ENCODE assay signal across 17 cellular contexts in genomic region chr11:66204412-66204811, GRCh38. TPM values are rescaled to one million over a fixed set of nuclear protein-coding genes. Genes with fewer than 3 reads are reported as not detected.
DNase-seq lines count a peak whose midpoint lies in the region; ATAC-seq and TF ChIP-seq lines count a peak whose summit lies in the region.
"Had no signal": no experiment of that assay in that cellular context is flagged by ENCODE, and none has a peak within 500 bp of the region (broad histone marks: within the 10 kb centered on the region; RNA-seq: fewer than 3 reads in every experiment).

No MANE protein-coding gene starts in this region.

- peak overlapping the region in 2 of 3 donors; percentile 13 to 76 for H3K27ac Mint-ChIP-seq in CD4-positive, CD25-positive, alpha-beta regulatory T cell
- no peak overlapping the region for H3K27ac Mint-ChIP-seq in WTC11

- no peak for TF ChIP-seq EP300 in SK-N-SH (IDR thresholded peaks at IDR 0.05; ENCODE audit: borderline replicate concordance in 1 of 2, low read depth in 1 of 2, low read length in 1 of 2)

- H3K4me2 ChIP-seq in SK-N-SH = no peak overlapping the region

- peaks cover 21% of the 10 kb centered on the region; the same call in 1 of the 2 replicates for H3K79me2 ChIP-seq in SK-N-SH (ENCODE audit: insufficient read depth)

- peaks cover 20% of the 10 kb centered on the region for H3F3A ChIP-seq in SK-N-SH (replicated peaks; ENCODE audit: insufficient read depth)

- no peaks in the 10 kb centered on the region for H4K20me1 ChIP-seq in SK-N-SH (ENCODE audit: insufficient read depth)

- CTCF ChIA-PET in SK-N-SH (lab: Yijun Ruan, JAX) (interaction anchor here (1.7 kb wide), 1 partner anchor 18 kb away, joined by 5 read pairs; no protein-coding TSS in a partner anchor), WTC11 (lab: Charles Lee) (no interaction called here)

- peaks cover 26% of the 10 kb centered on the region for H3K36me3 Mint-ChIP-seq in CD4-positive, CD25-positive, alpha-beta regulatory T cell
- H3K36me3 Mint-ChIP-seq in WTC11 = peaks cover 17% of the 10 kb centered on the region

- ATAC-seq in SK-N-SH treated with all-trans-retinoic acid at 6 μM for 48 hours = no peak
- no peak for ATAC-seq in CD4-positive, CD25-positive, alpha-beta regulatory T cell (ENCODE audit: low read depth in 2 of 2)
- no peak for ATAC-seq in WTC11
- ATAC-seq in GM21737 (IDR thresholded peaks at IDR 0.05; ENCODE audit: unreplicated experiment) = no peak

- H3K4me1 ChIP-seq in SK-N-SH (ENCODE audit: control insufficient read depth in 1 of 2, insufficient read depth in 2 of 2, low read depth in 1 of 2, low read length in 1 of 2) = no peaks in the 10 kb centered on the region
- H3K4me1 ChIP-seq in CD4-positive, CD25-positive, alpha-beta regulatory T cell (ENCODE audit: control insufficient read depth, insufficient read depth, low read length, poor library complexity, severe bottlenecking) = no peaks in the 10 kb centered on the region
- H3K4me1 ChIP-seq: HAP-1 had no signal

- no peak overlapping the region for H2AFZ ChIP-seq in SK-N-SH (ENCODE audit: low read depth)

- peaks cover 5 to 12% (median 8%) of the 10 kb centered on the region in 4 donors for H3K4me1 Mint-ChIP-seq in CD4-positive, CD25-positive, alpha-beta regulatory T cell
- no peaks in the 10 kb centered on the region for H3K4me1 Mint-ChIP-seq in WTC11

- over 99% methylated on average over 3 of the region's 3 CpGs for WGBS in SK-N-SH (ENCODE audit: low lambda C conversion rate)

- peaks cover 2% of the 10 kb centered on the region; the same call in 1 of the 2 replicates for H3K9me3 ChIP-seq in SK-N-SH
- H3K9me3 ChIP-seq in CD4-positive, CD25-positive, alpha-beta regulatory T cell (ENCODE audit: control insufficient read depth in 2 of 2, low read length in 2 of 2) = no peaks in the 10 kb centered on the region

- no peak overlapping the region for H3K9ac ChIP-seq in SK-N-SH

- H3K9me2 ChIP-seq in SK-N-SH = no peaks in the 10 kb centered on the region

- no peaks in the 10 kb centered on the region for H3K27me3 Mint-ChIP-seq in CD4-positive, CD25-positive, alpha-beta regulatory T cell
- no peaks in the 10 kb centered on the region for H3K27me3 Mint-ChIP-seq in WTC11 (ENCODE audit: low read depth)
- H3K27me3 Mint-ChIP-seq: CD8-positive, alpha-beta memory T cell had no signal

- no peak overlapping the region for H3K4me3 Mint-ChIP-seq in CD4-positive, CD25-positive, alpha-beta regulatory T cell
- no peak overlapping the region for H3K4me3 Mint-ChIP-seq in WTC11
- H3K4me3 Mint-ChIP-seq: CD8-positive, alpha-beta memory T cell had no signal

- TF ChIP-seq RAD21 in SK-N-SH (IDR thresholded peaks at IDR 0.05; ENCODE audit: low read length) = no peak

- TF ChIP-seq CTCF in SK-N-SH (IDR thresholded peaks at IDR 0.05) (no peak), WTC11 (IDR thresholded peaks at IDR 0.05) (no peak)

- peaks cover 2 to 16% (median 7%) of the 10 kb centered on the region in 7 donors for H3K9me3 Mint-ChIP-seq in CD4-positive, CD25-positive, alpha-beta regulatory T cell
- H3K9me3 Mint-ChIP-seq in WTC11 = peaks cover 45% of the 10 kb centered on the region

- POLR2A ChIA-PET in SK-N-SH (lab: Yijun Ruan, JAX) (no interaction called here), WTC11 (lab: Charles Lee) (no interaction called here)

- H3K36me3 ChIP-seq in SK-N-SH (replicated peaks in 1 of 2; ENCODE audit: control insufficient read depth in 1 of 2, insufficient read depth in 2 of 2, low read length in 1 of 2) = peaks cover 0 to 25% of the 10 kb centered on the region in 2 experiments
- peaks cover 13% of the 10 kb centered on the region for H3K36me3 ChIP-seq in CD4-positive, CD25-positive, alpha-beta regulatory T cell (ENCODE audit: control insufficient read depth, insufficient read depth, low read length)
- H3K36me3 ChIP-seq: HAP-1 had no signal

- H3K27ac ChIP-seq in SK-N-SH (ENCODE audit: low read depth in 2 of 2, low read length in 1 of 2) = no peak overlapping the region
- H3K27ac ChIP-seq in CD4-positive, CD25-positive, alpha-beta regulatory T cell (ENCODE audit: insufficient read depth, low read length, poor library complexity, severe bottlenecking) = no peak overlapping the region
- H3K27ac ChIP-seq: 22Rv1 had no signal

- no peak for DNase-seq in SK-N-SH
- no peak for DNase-seq in CD4-positive, CD25-positive, alpha-beta regulatory T cell
- DNase-seq in WTC11 (ENCODE audit: low spot score) = no peak
- DNase-seq in NOMO-1 (lab: John Stamatoyannopoulos, UW; ENCODE audit: unreplicated experiment in 2 of 2) = no peak
- DNase-seq in COLO829 (ENCODE audit: low spot score) = no peak
- DNase-seq: C1 segment of cervical spinal cord; Calu3; CD8-positive, alpha-beta memory T cell; COR-L47; DMS53; DMS79 treated with DMSO at 0.1 percent for 48 hours; GF-D8; GOT3 had no signal

- H3K27me3 ChIP-seq in SK-N-SH (ENCODE audit: insufficient read depth) = no peaks in the 10 kb centered on the region
- H3K27me3 ChIP-seq in CD4-positive, CD25-positive, alpha-beta regulatory T cell (ENCODE audit: control insufficient read depth, insufficient read depth, low read length) = no peaks in the 10 kb centered on the region

- H3K4me3 ChIP-seq in SK-N-SH (ENCODE audit: low read depth in 2 of 2, low read length in 1 of 2) = no peak overlapping the region
- no peak overlapping the region for H3K4me3 ChIP-seq in CD4-positive, CD25-positive, alpha-beta regulatory T cell (ENCODE audit: low read depth, low read length)
- H3K4me3 ChIP-seq: HAP-1 had no signal

TF ChIP-seq in SK-N-SH treated with all-trans-retinoic acid at 6 μM for 48 hours, 23 proteins besides CTCF, POLR2A, EP300 and RAD21:
- TF ChIP-seq ZNF8 (CRISPR knock-in tag; IDR thresholded peaks at IDR 0.05) = peak; percentile 87
- TF ChIP-seq CSDC2 (CRISPR knock-in tag; IDR thresholded peaks at IDR 0.05) = no peak
- TF ChIP-seq ZFP3 (CRISPR knock-in tag; IDR thresholded peaks at IDR 0.05) = no peak
- no peak for TF ChIP-seq SNAI2 (CRISPR knock-in tag; IDR thresholded peaks at IDR 0.05)
- TF ChIP-seq ARNTL (CRISPR knock-in tag; IDR thresholded peaks at IDR 0.05; ENCODE audit: borderline replicate concordance, low read depth) = no peak

TF ChIP-seq in SK-N-SH, 30 proteins besides CTCF, POLR2A, EP300 and RAD21:
- TF ChIP-seq YY1 (IDR thresholded peaks at IDR 0.05; ENCODE audit: low read depth) (no peak), FOSL2 (IDR thresholded peaks at IDR 0.05; ENCODE audit: borderline replicate concordance, low read depth) (no peak), ELF1 (IDR thresholded peaks at IDR 0.05) (no peak), RFX5 (IDR thresholded peaks at IDR 0.05; ENCODE audit: low read length) (no peak), TAF1 (IDR thresholded peaks at IDR 0.05; ENCODE audit: borderline replicate concordance, low read depth, low read length) (no peak), RCOR1 (IDR thresholded peaks at IDR 0.05; ENCODE audit: low read length) (no peak), EZH2phosphoT487 (IDR thresholded peaks at IDR 0.05; ENCODE audit: borderline replicate concordance, low read depth) (no peak), SIN3A (IDR thresholded peaks at IDR 0.05; ENCODE audit: borderline replicate concordance, low read depth, low read length) (no peak)
- TF ChIP-seq, protein P1, sequence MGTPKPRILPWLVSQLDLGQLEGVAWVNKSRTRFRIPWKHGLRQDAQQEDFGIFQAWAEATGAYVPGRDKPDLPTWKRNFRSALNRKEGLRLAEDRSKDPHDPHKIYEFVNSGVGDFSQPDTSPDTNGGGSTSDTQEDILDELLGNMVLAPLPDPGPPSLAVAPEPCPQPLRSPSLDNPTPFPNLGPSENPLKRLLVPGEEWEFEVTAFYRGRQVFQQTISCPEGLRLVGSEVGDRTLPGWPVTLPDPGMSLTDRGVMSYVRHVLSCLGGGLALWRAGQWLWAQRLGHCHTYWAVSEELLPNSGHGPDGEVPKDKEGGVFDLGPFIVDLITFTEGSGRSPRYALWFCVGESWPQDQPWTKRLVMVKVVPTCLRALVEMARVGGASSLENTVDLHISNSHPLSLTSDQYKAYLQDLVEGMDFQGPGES (IDR thresholded peaks at IDR 0.05; ENCODE audit: low read depth, low read length) = no peak

TF ChIP-seq in WTC11, 78 proteins besides CTCF, POLR2A, EP300 and RAD21:
- TF ChIP-seq, protein P2, sequence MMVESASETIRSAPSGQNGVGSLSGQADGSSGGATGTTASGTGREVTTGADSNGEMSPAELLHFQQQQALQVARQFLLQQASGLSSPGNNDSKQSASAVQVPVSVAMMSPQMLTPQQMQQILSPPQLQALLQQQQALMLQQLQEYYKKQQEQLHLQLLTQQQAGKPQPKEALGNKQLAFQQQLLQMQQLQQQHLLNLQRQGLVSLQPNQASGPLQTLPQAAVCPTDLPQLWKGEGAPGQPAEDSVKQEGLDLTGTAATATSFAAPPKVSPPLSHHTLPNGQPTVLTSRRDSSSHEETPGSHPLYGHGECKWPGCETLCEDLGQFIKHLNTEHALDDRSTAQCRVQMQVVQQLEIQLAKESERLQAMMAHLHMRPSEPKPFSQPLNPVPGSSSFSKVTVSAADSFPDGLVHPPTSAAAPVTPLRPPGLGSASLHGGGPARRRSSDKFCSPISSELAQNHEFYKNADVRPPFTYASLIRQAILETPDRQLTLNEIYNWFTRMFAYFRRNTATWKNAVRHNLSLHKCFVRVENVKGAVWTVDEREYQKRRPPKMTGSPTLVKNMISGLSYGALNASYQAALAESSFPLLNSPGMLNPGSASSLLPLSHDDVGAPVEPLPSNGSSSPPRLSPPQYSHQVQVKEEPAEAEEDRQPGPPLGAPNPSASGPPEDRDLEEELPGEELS (CRISPR knock-in tag; IDR thresholded peaks at IDR 0.05) = no peak
- TF ChIP-seq SMAD3 (CRISPR knock-in tag; IDR thresholded peaks at IDR 0.05; ENCODE audit: borderline replicate concordance) (no peak), GTF2I (CRISPR knock-in tag; conservative IDR thresholded peaks at IDR 0.05) (0 out of 2 replicates have a peak, but pooled peaks have one; percentile 48)

RNA-seq across cellular contexts. Expression of gene KLC2, which starts 53.1 kb away (rescaled TPM):
- 36.4 and 39.0 TPM in 2 replicates for polyA plus RNA-seq in SK-N-SH (2012; rRNA removed)
- 17.0 and 26.6 TPM in 2 replicates for polyA plus RNA-seq in SK-N-SH (2012; cell fraction: cytosol; rRNA removed)
- polyA plus RNA-seq in SK-N-SH (2012; cell fraction: nucleus; rRNA removed) = 92.5 and 95.3 TPM in 2 replicates
- 42.1 TPM for total RNA-seq in CD4-positive, CD25-positive, alpha-beta regulatory T cell
- polyA plus RNA-seq in CD4-positive, CD25-positive, alpha-beta regulatory T cell = 1 to 10 TPM; 2.5 to 3.8 (median 3.3) TPM
- 52.3 to 54.9 TPM (median 54.1 TPM) in 3 replicates for total RNA-seq in WTC11 (2021)
